In the genomic region with DNA sequence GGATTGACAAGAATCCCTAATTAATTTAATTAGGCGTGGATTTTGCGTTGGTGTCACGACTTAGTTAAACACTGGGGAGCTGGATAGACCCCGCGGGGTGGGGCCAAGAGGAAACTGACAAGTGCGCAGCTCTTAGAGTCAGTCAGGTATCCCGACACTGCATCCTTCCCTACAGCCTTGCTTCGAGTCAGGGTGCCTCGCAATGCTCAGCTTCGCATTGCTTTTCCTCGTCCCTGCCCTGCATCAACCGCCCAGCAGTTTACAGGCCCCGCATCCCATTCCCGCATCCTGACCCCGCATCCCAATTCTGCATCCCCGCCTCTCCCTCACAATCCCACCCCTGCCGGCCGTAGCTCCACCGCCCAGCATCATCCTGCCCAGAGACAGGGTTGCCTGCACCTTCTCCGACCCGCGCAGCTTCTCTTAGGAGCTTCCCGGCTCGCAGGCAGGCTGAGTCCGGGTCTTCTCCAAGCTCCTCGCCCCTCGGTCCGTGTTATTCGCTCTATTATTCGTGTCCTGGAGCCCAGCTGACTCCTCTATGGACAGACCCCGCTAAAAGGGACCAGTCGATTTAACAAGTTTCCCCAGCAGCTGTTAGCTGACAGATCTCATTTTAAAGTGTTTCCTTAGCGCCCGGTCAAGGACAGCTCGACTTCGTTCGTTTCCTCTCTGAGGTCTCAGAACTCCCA, we compare ENCODE assay signal across 1 cellular context.
A peak's percentile ranks its signal among the peaks of the same experiment; 100 is the strongest.
TF ChIP-seq lines count a peak whose summit lies in the region.

No MANE protein-coding gene starts in this region.

TF ChIP-seq in H1, 55 proteins besides CTCF, POLR2A, EP300 and RAD21:
- peak; percentile 88; the same call in 1 of the 2 replicates for TF ChIP-seq SUZ12 (IDR thresholded peaks at IDR 0.05; ENCODE audit: low read length)
- TF ChIP-seq ASH2L (IDR thresholded peaks at IDR 0.05; ENCODE audit: low read length) = peak; percentile 24
- peak; percentile 64 for TF ChIP-seq KDM4A (IDR thresholded peaks at IDR 0.05; ENCODE audit: low read depth, low read length, severe bottlenecking)
- peak; percentile 94 for TF ChIP-seq RNF2 (IDR thresholded peaks at IDR 0.05; ENCODE audit: borderline replicate concordance, low read depth, low read length, missing control alignments, poor library complexity, severe bottlenecking)
- TF ChIP-seq SP2 (IDR thresholded peaks at IDR 0.05; ENCODE audit: low read length) = no peak
- TF ChIP-seq MAFK (IDR thresholded peaks at IDR 0.05; ENCODE audit: low read depth, low read length) = no peak
- no peak for TF ChIP-seq NANOG (IDR thresholded peaks at IDR 0.05; ENCODE audit: insufficient read depth, low read depth, low read length, poor library complexity, severe bottlenecking)
- no peak for TF ChIP-seq TAF7 (optimal IDR thresholded peaks at IDR 0.05; ENCODE audit: borderline replicate concordance, low read depth, low read length)
- TF ChIP-seq TEAD4 (IDR thresholded peaks at IDR 0.05; ENCODE audit: low read depth, low read length) = no peak
- TF ChIP-seq SP1 (IDR thresholded peaks at IDR 0.05; ENCODE audit: low read depth, low read length) = no peak
- peak; percentile 85 for TF ChIP-seq EZH2 (IDR thresholded peaks at IDR 0.05; ENCODE audit: low read depth, low read length, severe bottlenecking)
- TF ChIP-seq, protein P1, sequence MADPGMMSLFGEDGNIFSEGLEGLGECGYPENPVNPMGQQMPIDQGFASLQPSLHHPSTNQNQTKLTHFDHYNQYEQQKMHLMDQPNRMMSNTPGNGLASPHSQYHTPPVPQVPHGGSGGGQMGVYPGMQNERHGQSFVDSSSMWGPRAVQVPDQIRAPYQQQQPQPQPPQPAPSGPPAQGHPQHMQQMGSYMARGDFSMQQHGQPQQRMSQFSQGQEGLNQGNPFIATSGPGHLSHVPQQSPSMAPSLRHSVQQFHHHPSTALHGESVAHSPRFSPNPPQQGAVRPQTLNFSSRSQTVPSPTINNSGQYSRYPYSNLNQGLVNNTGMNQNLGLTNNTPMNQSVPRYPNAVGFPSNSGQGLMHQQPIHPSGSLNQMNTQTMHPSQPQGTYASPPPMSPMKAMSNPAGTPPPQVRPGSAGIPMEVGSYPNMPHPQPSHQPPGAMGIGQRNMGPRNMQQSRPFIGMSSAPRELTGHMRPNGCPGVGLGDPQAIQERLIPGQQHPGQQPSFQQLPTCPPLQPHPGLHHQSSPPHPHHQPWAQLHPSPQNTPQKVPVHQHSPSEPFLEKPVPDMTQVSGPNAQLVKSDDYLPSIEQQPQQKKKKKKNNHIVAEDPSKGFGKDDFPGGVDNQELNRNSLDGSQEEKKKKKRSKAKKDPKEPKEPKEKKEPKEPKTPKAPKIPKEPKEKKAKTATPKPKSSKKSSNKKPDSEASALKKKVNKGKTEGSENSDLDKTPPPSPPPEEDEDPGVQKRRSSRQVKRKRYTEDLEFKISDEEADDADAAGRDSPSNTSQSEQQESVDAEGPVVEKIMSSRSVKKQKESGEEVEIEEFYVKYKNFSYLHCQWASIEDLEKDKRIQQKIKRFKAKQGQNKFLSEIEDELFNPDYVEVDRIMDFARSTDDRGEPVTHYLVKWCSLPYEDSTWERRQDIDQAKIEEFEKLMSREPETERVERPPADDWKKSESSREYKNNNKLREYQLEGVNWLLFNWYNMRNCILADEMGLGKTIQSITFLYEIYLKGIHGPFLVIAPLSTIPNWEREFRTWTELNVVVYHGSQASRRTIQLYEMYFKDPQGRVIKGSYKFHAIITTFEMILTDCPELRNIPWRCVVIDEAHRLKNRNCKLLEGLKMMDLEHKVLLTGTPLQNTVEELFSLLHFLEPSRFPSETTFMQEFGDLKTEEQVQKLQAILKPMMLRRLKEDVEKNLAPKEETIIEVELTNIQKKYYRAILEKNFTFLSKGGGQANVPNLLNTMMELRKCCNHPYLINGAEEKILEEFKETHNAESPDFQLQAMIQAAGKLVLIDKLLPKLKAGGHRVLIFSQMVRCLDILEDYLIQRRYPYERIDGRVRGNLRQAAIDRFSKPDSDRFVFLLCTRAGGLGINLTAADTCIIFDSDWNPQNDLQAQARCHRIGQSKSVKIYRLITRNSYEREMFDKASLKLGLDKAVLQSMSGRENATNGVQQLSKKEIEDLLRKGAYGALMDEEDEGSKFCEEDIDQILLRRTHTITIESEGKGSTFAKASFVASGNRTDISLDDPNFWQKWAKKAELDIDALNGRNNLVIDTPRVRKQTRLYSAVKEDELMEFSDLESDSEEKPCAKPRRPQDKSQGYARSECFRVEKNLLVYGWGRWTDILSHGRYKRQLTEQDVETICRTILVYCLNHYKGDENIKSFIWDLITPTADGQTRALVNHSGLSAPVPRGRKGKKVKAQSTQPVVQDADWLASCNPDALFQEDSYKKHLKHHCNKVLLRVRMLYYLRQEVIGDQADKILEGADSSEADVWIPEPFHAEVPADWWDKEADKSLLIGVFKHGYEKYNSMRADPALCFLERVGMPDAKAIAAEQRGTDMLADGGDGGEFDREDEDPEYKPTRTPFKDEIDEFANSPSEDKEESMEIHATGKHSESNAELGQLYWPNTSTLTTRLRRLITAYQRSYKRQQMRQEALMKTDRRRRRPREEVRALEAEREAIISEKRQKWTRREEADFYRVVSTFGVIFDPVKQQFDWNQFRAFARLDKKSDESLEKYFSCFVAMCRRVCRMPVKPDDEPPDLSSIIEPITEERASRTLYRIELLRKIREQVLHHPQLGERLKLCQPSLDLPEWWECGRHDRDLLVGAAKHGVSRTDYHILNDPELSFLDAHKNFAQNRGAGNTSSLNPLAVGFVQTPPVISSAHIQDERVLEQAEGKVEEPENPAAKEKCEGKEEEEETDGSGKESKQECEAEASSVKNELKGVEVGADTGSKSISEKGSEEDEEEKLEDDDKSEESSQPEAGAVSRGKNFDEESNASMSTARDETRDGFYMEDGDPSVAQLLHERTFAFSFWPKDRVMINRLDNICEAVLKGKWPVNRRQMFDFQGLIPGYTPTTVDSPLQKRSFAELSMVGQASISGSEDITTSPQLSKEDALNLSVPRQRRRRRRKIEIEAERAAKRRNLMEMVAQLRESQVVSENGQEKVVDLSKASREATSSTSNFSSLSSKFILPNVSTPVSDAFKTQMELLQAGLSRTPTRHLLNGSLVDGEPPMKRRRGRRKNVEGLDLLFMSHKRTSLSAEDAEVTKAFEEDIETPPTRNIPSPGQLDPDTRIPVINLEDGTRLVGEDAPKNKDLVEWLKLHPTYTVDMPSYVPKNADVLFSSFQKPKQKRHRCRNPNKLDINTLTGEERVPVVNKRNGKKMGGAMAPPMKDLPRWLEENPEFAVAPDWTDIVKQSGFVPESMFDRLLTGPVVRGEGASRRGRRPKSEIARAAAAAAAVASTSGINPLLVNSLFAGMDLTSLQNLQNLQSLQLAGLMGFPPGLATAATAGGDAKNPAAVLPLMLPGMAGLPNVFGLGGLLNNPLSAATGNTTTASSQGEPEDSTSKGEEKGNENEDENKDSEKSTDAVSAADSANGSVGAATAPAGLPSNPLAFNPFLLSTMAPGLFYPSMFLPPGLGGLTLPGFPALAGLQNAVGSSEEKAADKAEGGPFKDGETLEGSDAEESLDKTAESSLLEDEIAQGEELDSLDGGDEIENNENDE (IDR thresholded peaks at IDR 0.05; ENCODE audit: insufficient replicate concordance, low read length) = peak; percentile 96
- no peak for TF ChIP-seq TAF1 (IDR thresholded peaks at IDR 0.05; ENCODE audit: low read depth, low read length)
